In the genomic region with DNA sequence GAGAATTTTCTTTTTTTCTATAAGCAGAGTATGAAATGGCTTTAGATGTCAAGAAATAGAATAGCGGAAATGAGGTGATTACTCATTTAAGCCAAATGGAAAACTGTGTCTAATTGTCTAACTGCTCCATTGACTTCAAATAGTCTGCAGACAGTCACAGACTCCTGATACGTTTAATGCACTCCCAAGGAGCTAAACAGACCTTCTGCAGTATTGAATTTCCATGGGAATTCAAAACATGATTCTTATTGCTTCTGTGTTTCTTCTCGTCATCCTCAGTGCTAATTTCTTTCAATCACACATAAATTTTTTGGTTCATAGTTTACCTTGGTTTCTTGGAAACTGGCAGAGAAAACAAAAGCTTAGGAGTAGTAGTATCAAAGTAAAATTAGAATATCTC, we compare ENCODE assay signal across 27 cellular contexts.
"Had no signal": no experiment of that assay in that cellular context is flagged by ENCODE, and none has a peak within 500 bp of the region (broad histone marks: within the 10 kb centered on the region; RNA-seq: fewer than 3 reads in every experiment).

No MANE protein-coding gene starts in this region.

- ATAC-seq: activated CD8-positive, alpha-beta T cell treated with anti-CD3 and anti-CD28 coated beads, Interleukin-2, amount 10 ng/mL, durations not matched to agents 7 days and 5 days; activated naive CD4-positive, alpha-beta T cell treated with anti-CD3 and anti-CD28 coated beads, Interleukin-2, amount 50 U/mL, for 72 hours; activated naive CD8-positive, alpha-beta T cell treated with anti-CD3 and anti-CD28 coated beads, Interleukin-2, amount 50 U/mL, for 24 hours; T-helper 17 cell; WTC11 had no signal

- H3K9me3 Mint-ChIP-seq: activated T-helper 1 cell treated with anti-CD3 and anti-CD28 coated beads, Interleukin-12 subunit alpha, Interleukin-12 subunit beta, Interleukin-2, Interleukin-4 antibody, amounts not matched to agents 30 ng/mL and 10 ng/mL and 1 ng/mL, durations not matched to agents 14 hours and 24 hours and 36 hours had no signal

- DNase-seq: activated CD4-positive, alpha-beta T cell treated with anti-CD3 and anti-CD28 coated beads for 48 hours; activated CD4-positive, alpha-beta T cell treated with anti-CD3 and anti-CD28 coated beads, Interleukin-2, amount 50 U/mL, for 4 hours; activated CD4-positive, CD25-positive, alpha-beta regulatory T cell treated with anti-CD3 and anti-CD28 coated beads, Interleukin-2, amount 50 U/mL, for 72 hours; activated CD8-positive, alpha-beta T cell treated with anti-CD3 and anti-CD28 coated beads, Interleukin-2, amount 10 ng/mL, durations not matched to agents 7 days and 5 days; activated effector memory CD4-positive, alpha-beta T cell treated with Interleukin-2 at 50 U/mL for 16 hours; activated naive CD4-positive, alpha-beta T cell; activated naive CD8-positive, alpha-beta T cell treated with anti-CD3 and anti-CD28 coated beads, Interleukin-2, amount 50 U/mL, for 24 hours; activated T-cell treated with anti-CD3 and anti-CD28 coated beads, Interleukin-2, amount 50 U/mL, for 24 hours; amniotic stem cell; Kasumi-1; KBM-7; NCI-H1048; NCI-H146; NCI-H187 treated with DMSO at 0.1 percent for 48 hours; NCI-H2081 treated with DMSO at 0.1 percent for 48 hours; NCI-H446; NCI-H524; Peyer's patch; SHP77; T-helper 17 cell; T-helper 9 cell had no signal

- H3K4me3 ChIP-seq: ascending aorta, Peyer's patch had no signal

- H3K36me3 Mint-ChIP-seq: activated naive CD4-positive, alpha-beta T cell treated with anti-CD3 and anti-CD28 coated beads, Interleukin-2, amount 50 U/mL, for 72 hours had no signal

- H3K4me1 Mint-ChIP-seq: activated naive CD8-positive, alpha-beta T cell treated with anti-CD3 and anti-CD28 coated beads, Interleukin-2, amount 50 U/mL, for 24 hours; central memory CD8-positive, alpha-beta T cell; T-helper 17 cell; WTC11 had no signal

- H3K27me3 Mint-ChIP-seq: activated naive CD8-positive, alpha-beta T cell treated with anti-CD3 and anti-CD28 coated beads, Interleukin-2, amount 50 U/mL, for 24 hours; activated T-cell treated with anti-CD3 and anti-CD28 coated beads, Interleukin-2, amount 50 U/mL, for 24 hours; brain; central memory CD8-positive, alpha-beta T cell; T-helper 17 cell had no signal

- H3K4me3 Mint-ChIP-seq: activated CD8-positive, alpha-beta T cell treated with anti-CD3 and anti-CD28 coated beads, Interleukin-2, amount 10 ng/mL, durations not matched to agents 7 days and 5 days; activated naive CD8-positive, alpha-beta T cell treated with anti-CD3 and anti-CD28 coated beads, Interleukin-2, amount 50 U/mL, for 24 hours; activated T-cell treated with anti-CD3 and anti-CD28 coated beads, Interleukin-2, amount 50 U/mL, for 24 hours; activated T-helper 1 cell treated with anti-CD3 and anti-CD28 coated beads, Interleukin-12 subunit alpha, Interleukin-12 subunit beta, Interleukin-2, Interleukin-4 antibody, amounts not matched to agents 30 ng/mL and 10 ng/mL and 1 ng/mL, durations not matched to agents 14 hours and 24 hours and 36 hours; brain; central memory CD8-positive, alpha-beta T cell; T-helper 17 cell; WTC11 had no signal

- H3K27ac Mint-ChIP-seq: activated CD8-positive, alpha-beta T cell treated with anti-CD3 and anti-CD28 coated beads, Interleukin-2, amount 10 ng/mL, durations not matched to agents 7 days and 5 days; activated naive CD4-positive, alpha-beta T cell treated with anti-CD3 and anti-CD28 coated beads, Interleukin-2, amount 50 U/mL, for 72 hours; activated naive CD8-positive, alpha-beta T cell treated with anti-CD3 and anti-CD28 coated beads, Interleukin-2, amount 50 U/mL, for 24 hours; activated T-cell treated with anti-CD3 and anti-CD28 coated beads, Interleukin-2, amount 50 U/mL, for 24 hours; activated T-helper 1 cell treated with anti-CD3 and anti-CD28 coated beads, Interleukin-12 subunit alpha, Interleukin-12 subunit beta, Interleukin-2, Interleukin-4 antibody, amounts not matched to agents 30 ng/mL and 10 ng/mL and 1 ng/mL, durations not matched to agents 14 hours and 24 hours and 36 hours; brain; T-helper 17 cell; WTC11 had no signal
